Comparison of ENCODE assay signal across 6 cellular contexts in genomic region chr19:17394891-17395415, GRCh38. TPM values are rescaled to one million over a fixed set of nuclear protein-coding genes. Genes with fewer than 3 reads are reported as not detected.
DNase-seq lines count a peak whose midpoint lies in the region; ATAC-seq and TF ChIP-seq lines count a peak whose summit lies in the region.

No MANE protein-coding gene starts in this region.

- H3K79me2 ChIP-seq in H9 (ENCODE audit: insufficient read depth, low read length), result no peaks in the 10 kb centered on the region

- H3K27me3 Mint-ChIP-seq in H9 (ENCODE audit: low read depth), result peaks cover 4% of the 10 kb centered on the region
- peaks cover 12% of the 10 kb centered on the region for H3K27me3 Mint-ChIP-seq in T-helper 1 cell treated with Interleukin-12 subunit alpha and Interleukin-12 subunit beta and Interleukin-4 antibody, amounts not matched to agents 30 μg/mL and 1 μg/mL, for 36 hours (ENCODE audit: low read depth)
- H3K27me3 Mint-ChIP-seq in effector memory CD8-positive, alpha-beta T cell, result no peaks in the 10 kb centered on the region

- H3K4me1 ChIP-seq in H9 (ENCODE audit: insufficient read depth, low read length) (no peaks in the 10 kb centered on the region), sigmoid colon (peaks cover 0 to 23% (median 18%) of the 10 kb centered on the region in 4 donors)

- no peak for TF ChIP-seq EP300 in sigmoid colon (IDR thresholded peaks at IDR 0.05)

- no peaks in the 10 kb centered on the region for H3K27me3 ChIP-seq in H9 (ENCODE audit: insufficient read depth, low read length)
- peaks cover 0 to 28% (median 10%) of the 10 kb centered on the region in 3 donors for H3K27me3 ChIP-seq in sigmoid colon

- WGBS in H9 (ENCODE audit: extremely low coverage, insufficient read length, low lambda C conversion rate), result no CpG with 5 or more reads among the region's 19 CpGs
- 21% methylated on average over 19 of the region's 19 CpGs for WGBS in sigmoid colon, 2 donors

- peaks cover 0 to 4% (median 0%) of the 10 kb centered on the region in 4 donors for H3K36me3 ChIP-seq in sigmoid colon

- H3K18ac ChIP-seq in H9 (ENCODE audit: insufficient read length, low read depth, low read length), result no peak overlapping the region

- no peak overlapping the region for H3K4ac ChIP-seq in H9 (ENCODE audit: low read depth, low read length)

- H3T11ph ChIP-seq in H9 (ENCODE audit: low read length), result no peak overlapping the region

- no peak overlapping the region for H2BK20ac ChIP-seq in H9 (ENCODE audit: low read depth, low read length, poor library complexity, severe bottlenecking)

- H3K9me3 Mint-ChIP-seq in H9, result no peaks in the 10 kb centered on the region
- H3K9me3 Mint-ChIP-seq in T-helper 1 cell treated with Interleukin-12 subunit alpha and Interleukin-12 subunit beta and Interleukin-4 antibody, amounts not matched to agents 30 μg/mL and 1 μg/mL, for 36 hours, result no peaks in the 10 kb centered on the region
- H3K9me3 Mint-ChIP-seq in effector memory CD8-positive, alpha-beta T cell, result no peaks in the 10 kb centered on the region

- no peak overlapping the region for H2BK12ac ChIP-seq in H9 (ENCODE audit: insufficient read length, low read depth, low read length)

- no peak overlapping the region for H4K8ac ChIP-seq in H9 (replicated peaks; ENCODE audit: insufficient read length, low read depth, low read length)

- no peak overlapping the region for H2BK5ac ChIP-seq in H9 (ENCODE audit: insufficient read length, low read length)

- H3K27ac ChIP-seq in H9 (ENCODE audit: insufficient read length, low read depth, low read length), result no peak overlapping the region
- no peak overlapping the region for H3K27ac ChIP-seq in sigmoid colon

- H3K56ac ChIP-seq in H9 (ENCODE audit: insufficient read length, low read depth, low read length), result no peak overlapping the region

- no peak overlapping the region for H3K14ac ChIP-seq in H9 (ENCODE audit: insufficient read depth, low read length)

- H3K4me3 ChIP-seq in sigmoid colon, result no peak overlapping the region

- ATAC-seq in effector memory CD8-positive, alpha-beta T cell (replicated peaks), result no peak
- ATAC-seq in GM19351 (IDR thresholded peaks at IDR 0.05; ENCODE audit: unreplicated experiment) (no peak), GM19324 (IDR thresholded peaks at IDR 0.05; ENCODE audit: low FRiP score, unreplicated experiment) (no peak)

- H3K4me1 Mint-ChIP-seq in H9, result peaks cover 12 to 14% of the 10 kb centered on the region in 2 experiments
- peaks cover 15% of the 10 kb centered on the region for H3K4me1 Mint-ChIP-seq in T-helper 1 cell treated with Interleukin-12 subunit alpha and Interleukin-12 subunit beta and Interleukin-4 antibody, amounts not matched to agents 30 μg/mL and 1 μg/mL, for 36 hours (ENCODE audit: low read depth)
- H3K4me1 Mint-ChIP-seq in effector memory CD8-positive, alpha-beta T cell (ENCODE audit: low read depth in 2 of 2), result peaks cover 19 to 20% of the 10 kb centered on the region in 2 donors

- no peak overlapping the region for H4K91ac ChIP-seq in H9 (ENCODE audit: insufficient read length, low read depth, low read length)

- peak; percentile 86 for DNase-seq in H9
- DNase-seq in effector memory CD8-positive, alpha-beta T cell, result peak in 2 of 3 experiments; percentile 41 to 52
- no peak for DNase-seq in sigmoid colon

- H3K4me2 ChIP-seq in H9 (ENCODE audit: insufficient read depth, insufficient read length, low read length), result no peak overlapping the region

- no peak overlapping the region for H2BK15ac ChIP-seq in H9 (ENCODE audit: low read depth, low read length)

- peak overlapping the region; percentile 76 to 98 (median 92); a peak in 5 of 7 replicates for H3K27ac Mint-ChIP-seq in H9
- H3K27ac Mint-ChIP-seq in T-helper 1 cell treated with Interleukin-12 subunit alpha and Interleukin-12 subunit beta and Interleukin-4 antibody, amounts not matched to agents 30 μg/mL and 1 μg/mL, for 36 hours, result peak overlapping the region; percentile 82
- peak overlapping the region in 1 of 2 donors; percentile 75 for H3K27ac Mint-ChIP-seq in effector memory CD8-positive, alpha-beta T cell

- no peak overlapping the region for H2AK5ac ChIP-seq in H9 (ENCODE audit: insufficient read length, low read length)

- H2AFZ ChIP-seq in H9 (ENCODE audit: low read length), result no peak overlapping the region

- H3K9ac ChIP-seq in H9 (ENCODE audit: extremely low read depth, insufficient read length, low read length), result no peak overlapping the region

- no peaks in the 10 kb centered on the region for H3K79me1 ChIP-seq in H9 (ENCODE audit: insufficient read depth, low read depth, low read length, poor library complexity, severe bottlenecking)

- H4K5ac ChIP-seq in H9 (ENCODE audit: insufficient read length, low read depth, low read length), result no peak overlapping the region

- no peak overlapping the region for H3K23ac ChIP-seq in H9 (ENCODE audit: insufficient read length, low read depth, low read length)

- no peak overlapping the region for H2BK120ac ChIP-seq in H9 (ENCODE audit: low read depth, low read length, poor library complexity, severe bottlenecking)

- peak overlapping the region; percentile 33 to 58; a peak in 3 of 5 replicates for H3K4me3 Mint-ChIP-seq in H9
- H3K4me3 Mint-ChIP-seq in T-helper 1 cell treated with Interleukin-12 subunit alpha and Interleukin-12 subunit beta and Interleukin-4 antibody, amounts not matched to agents 30 μg/mL and 1 μg/mL, for 36 hours, result no peak overlapping the region
- peak overlapping the region in 1 of 2 donors; percentile 46 for H3K4me3 Mint-ChIP-seq in effector memory CD8-positive, alpha-beta T cell

- peaks cover 14% of the 10 kb centered on the region for H3K23me2 ChIP-seq in H9 (ENCODE audit: insufficient read length, low read depth, low read length, poor library complexity, severe bottlenecking)

- H3K9me3 ChIP-seq in H9 (ENCODE audit: control insufficient read depth, low read depth, low read length) (no peaks in the 10 kb centered on the region), sigmoid colon (no peaks in the 10 kb centered on the region)

- H3K36me3 Mint-ChIP-seq in H9 (ENCODE audit: insufficient read depth in 1 of 3, low read depth in 3 of 3), result peaks cover 3 to 19% (median 5%) of the 10 kb centered on the region in 3 experiments; a peak in 5 of 7 replicates
- H3K36me3 Mint-ChIP-seq in T-helper 1 cell treated with Interleukin-12 subunit alpha and Interleukin-12 subunit beta and Interleukin-4 antibody, amounts not matched to agents 30 μg/mL and 1 μg/mL, for 36 hours (ENCODE audit: low read depth), result peaks cover 8% of the 10 kb centered on the region
- peaks cover 11% of the 10 kb centered on the region for H3K36me3 Mint-ChIP-seq in effector memory CD8-positive, alpha-beta T cell (ENCODE audit: insufficient read depth)

- intact Hi-C loops in sigmoid colon (cut with DNase I), result loop anchor here (2.0 kb wide), 1 partner anchor 72 kb away; no protein-coding TSS in a partner anchor

- TF ChIP-seq POLR2A in sigmoid colon (IDR thresholded peaks at IDR 0.05), result no peak

- peak; percentile 87 for TF ChIP-seq CTCF in H9 (conservative IDR thresholded peaks at IDR 0.05)
- peak in 3 of 4 experiments; percentile 63 to 67 (median 65) for TF ChIP-seq CTCF in sigmoid colon (IDR thresholded peaks at IDR 0.05)

- H4K20me1 ChIP-seq in H9 (ENCODE audit: control insufficient read depth, insufficient read depth, insufficient read length), result no peaks in the 10 kb centered on the region

RNA-seq across cellular contexts. Expression of gene CCDC194, which starts 1.0 kb away (rescaled TPM):
- total RNA-seq in H9 (2021) (0.68 and 0.75 TPM in 2 replicates), sigmoid colon (1 to 10 TPM in 1 of 4 donors, not detected in 3; 4.4 TPM)
- polyA plus RNA-seq in sigmoid colon, result under 1 TPM in 1 of 3 donors, not detected in 2; 0.35 TPM

RNA-seq across cellular contexts. Expression of gene BST2, which starts 10.5 kb away (rescaled TPM):
- total RNA-seq in H9 (2021), result 60.7 and 63.3 TPM in 2 replicates
- total RNA-seq in sigmoid colon, result 100 to 1,000 TPM in 3 of 4 donors, 10 to 100 TPM in 1; 81.0 to 125 (median 111) TPM
- 100 to 1,000 TPM in 1 of 3 donors, 10 to 100 TPM in 2; 37.8 to 127 (median 40.7) TPM for polyA plus RNA-seq in sigmoid colon

RNA-seq across cellular contexts. Expression of gene PLVAP, which starts 17.8 kb away (rescaled TPM):
- not detected in 2 replicates for total RNA-seq in H9 (2021)
- total RNA-seq in sigmoid colon, result 10 to 100 TPM; 10.5 to 34.6 (median 19.7) TPM
- 10 to 100 TPM in 2 of 3 donors, 1 to 10 TPM in 1; 3.0 to 54.7 (median 13.2) TPM for polyA plus RNA-seq in sigmoid colon

RNA-seq across cellular contexts. Expression of gene MVB12A, which starts 24.9 kb away (rescaled TPM):
- total RNA-seq in H9 (2021), result 49.7 and 50.4 TPM in 2 replicates
- total RNA-seq in sigmoid colon, result 10 to 100 TPM; 40.4 to 55.8 (median 44.8) TPM
- 100 to 1,000 TPM in 1 of 3 donors, 10 to 100 TPM in 2; 71.5 to 102 (median 79.4) TPM for polyA plus RNA-seq in sigmoid colon

RNA-seq across cellular contexts. Expression of gene TMEM221, which starts 53.5 kb away (rescaled TPM):
- 1.4 TPM in 2 replicates for total RNA-seq in H9 (2021)
- 1 to 10 TPM in 2 of 4 donors, under 1 TPM in 1, not detected in 1; 0.36 to 1.8 (median 1.7) TPM for total RNA-seq in sigmoid colon
- polyA plus RNA-seq in sigmoid colon, result under 1 TPM in 1 of 3 donors, not detected in 2; 0.23 TPM
